In genomic region chr9:86434039-86434726, GRCh38 we compare ENCODE assay signal across 9 cellular contexts.
DNase-seq lines count a peak whose midpoint lies in the region; ATAC-seq, FAIRE-seq and TF ChIP-seq lines count a peak whose summit lies in the region.
"Had no signal": no experiment of that assay in that cellular context is flagged by ENCODE, and none has a peak within 500 bp of the region (broad histone marks: within the 10 kb centered on the region; RNA-seq: fewer than 3 reads in every experiment).

No MANE protein-coding gene starts in this region.

- peak; percentile 78 for FAIRE-seq in A549 (lab: Jason Lieb, UNC)

- H3K4me1 ChIP-seq in A549 = no peaks in the 10 kb centered on the region
- peaks cover 0 to 9% (median 2%) of the 10 kb centered on the region in 4 donors for H3K4me1 ChIP-seq in stomach

- H3K4me1 Mint-ChIP-seq in immature natural killer cell = no peaks in the 10 kb centered on the region
- H3K4me1 Mint-ChIP-seq: central memory CD8-positive, alpha-beta T cell had no signal

- 39% methylated on average over 9 of the region's 9 CpGs for WGBS in A549 (ENCODE audit: missing lambda C conversion rate)
- WGBS in stomach, 5 donors = 40 to 57% (median 54%) methylated on average over 9 of the region's 9 CpGs

- no peaks in the 10 kb centered on the region for H3K27me3 ChIP-seq in stomach

- H3K4me3 Mint-ChIP-seq in immature natural killer cell = no peak overlapping the region
- H3K4me3 Mint-ChIP-seq: central memory CD8-positive, alpha-beta T cell had no signal

- DNase-seq in A549 (ENCODE audit: low read depth in 1 of 2, low spot score in 1 of 2) (peak; percentile 47 to 57), NCI-H2196 treated with DMSO at 0.1 percent for 48 hours (lab: John Stamatoyannopoulos, UW; ENCODE audit: unreplicated experiment) (peak; percentile 39), astrocyte of the spinal cord (ENCODE audit: low read depth, low spot score) (peak; percentile 81), immature natural killer cell (peak; percentile 17 to 23 (median 17)), stomach (no peak), UCSD-AML1 (lab: John Stamatoyannopoulos, UW; ENCODE audit: unreplicated experiment) (no peak)

- no peaks in the 10 kb centered on the region for H3K36me3 Mint-ChIP-seq in immature natural killer cell

- in situ Hi-C loops in astrocyte of the spinal cord (cut with HindIII; ENCODE audit: low sequenced_read_pairs) = no loop called here

- TF ChIP-seq POLR2A in A549 (IDR thresholded peaks at IDR 0.05; ENCODE audit: low read length) (no peak), stomach (IDR thresholded peaks at IDR 0.05) (no peak)

- no peak overlapping the region for H3K27ac Mint-ChIP-seq in immature natural killer cell

- no peak overlapping the region for H3K27ac ChIP-seq in A549
- peak overlapping the region in 1 of 5 donors; percentile 35 for H3K27ac ChIP-seq in stomach

- TF ChIP-seq EP300 in A549 (IDR thresholded peaks at IDR 0.05) (no peak), stomach (IDR thresholded peaks at IDR 0.05) (no peak)

- no peak overlapping the region for H3K4me2 ChIP-seq in A549

- TF ChIP-seq CTCF in A549 (IDR thresholded peaks at IDR 0.05) = peak; percentile 85
- TF ChIP-seq CTCF in GM12873 (IDR thresholded peaks at IDR 0.05; ENCODE audit: insufficient read depth, low read depth, low read length, missing control alignments) = peak; percentile 75
- peak; percentile 77 for TF ChIP-seq CTCF in astrocyte of the spinal cord (IDR thresholded peaks at IDR 0.05; ENCODE audit: low read depth, low read length)
- peak in 5 of 7 experiments; percentile 59 to 77 (median 71) for TF ChIP-seq CTCF in stomach (IDR thresholded peaks at IDR 0.05)

- intact Hi-C loops in stomach (cut with DNase I; ENCODE audit: low total_unique reads) = loop anchor here (5.0 kb wide), 1 partner anchor 888 kb away; no protein-coding TSS in a partner anchor

- H3K9me3 ChIP-seq in A549 (peaks cover 11% of the 10 kb centered on the region; the same call in 1 of the 3 replicates), stomach (peaks cover 0 to 3% (median 0%) of the 10 kb centered on the region in 4 donors)

- peaks cover 0 to 2% (median 0%) of the 10 kb centered on the region in 6 donors for H3K9me3 Mint-ChIP-seq in immature natural killer cell

- POLR2A ChIA-PET in A549 (lab: Yijun Ruan, JAX) = no interaction called here

- H3K36me3 ChIP-seq in stomach = no peaks in the 10 kb centered on the region

- ATAC-seq in A549 (peak; percentile 74 to 83; a peak in 5 of 6 replicates), HG02571 (IDR thresholded peaks at IDR 0.05; ENCODE audit: unreplicated experiment) (no peak)

- peaks cover 6 to 25% (median 8%) of the 10 kb centered on the region in 3 donors for H3K27me3 Mint-ChIP-seq in immature natural killer cell (ENCODE audit: low read depth in 3 of 3)

- H3K4me3 ChIP-seq in A549 (no peak overlapping the region), astrocyte of the spinal cord (ENCODE audit: low read depth, low read length) (peak overlapping the region; percentile 8), stomach (peak overlapping the region in 1 of 4 donors; percentile 5)

- TF ChIP-seq RAD21 in A549 (conservative IDR thresholded peaks at IDR 0.05 in 1 of 2, IDR thresholded peaks at IDR 0.05 in 1 of 2) = peak; percentile 81 to 86

- CTCF ChIA-PET in A549 (lab: Yijun Ruan, JAX) = interaction anchor here (0.6 to 4.3 kb wide), 51 partner anchors 9 to 1381 kb away, joined by 3 to 58 read pairs (median 4); partner anchors contain the start of gene DAPK1

TF ChIP-seq in A549, 52 proteins besides CTCF, POLR2A, EP300 and RAD21:
- no peak for TF ChIP-seq EHF (CRISPR knock-in tag; IDR thresholded peaks at IDR 0.05)
- TF ChIP-seq SMC3 (IDR thresholded peaks at IDR 0.05) = peak; percentile 70
- TF ChIP-seq, protein P1, sequence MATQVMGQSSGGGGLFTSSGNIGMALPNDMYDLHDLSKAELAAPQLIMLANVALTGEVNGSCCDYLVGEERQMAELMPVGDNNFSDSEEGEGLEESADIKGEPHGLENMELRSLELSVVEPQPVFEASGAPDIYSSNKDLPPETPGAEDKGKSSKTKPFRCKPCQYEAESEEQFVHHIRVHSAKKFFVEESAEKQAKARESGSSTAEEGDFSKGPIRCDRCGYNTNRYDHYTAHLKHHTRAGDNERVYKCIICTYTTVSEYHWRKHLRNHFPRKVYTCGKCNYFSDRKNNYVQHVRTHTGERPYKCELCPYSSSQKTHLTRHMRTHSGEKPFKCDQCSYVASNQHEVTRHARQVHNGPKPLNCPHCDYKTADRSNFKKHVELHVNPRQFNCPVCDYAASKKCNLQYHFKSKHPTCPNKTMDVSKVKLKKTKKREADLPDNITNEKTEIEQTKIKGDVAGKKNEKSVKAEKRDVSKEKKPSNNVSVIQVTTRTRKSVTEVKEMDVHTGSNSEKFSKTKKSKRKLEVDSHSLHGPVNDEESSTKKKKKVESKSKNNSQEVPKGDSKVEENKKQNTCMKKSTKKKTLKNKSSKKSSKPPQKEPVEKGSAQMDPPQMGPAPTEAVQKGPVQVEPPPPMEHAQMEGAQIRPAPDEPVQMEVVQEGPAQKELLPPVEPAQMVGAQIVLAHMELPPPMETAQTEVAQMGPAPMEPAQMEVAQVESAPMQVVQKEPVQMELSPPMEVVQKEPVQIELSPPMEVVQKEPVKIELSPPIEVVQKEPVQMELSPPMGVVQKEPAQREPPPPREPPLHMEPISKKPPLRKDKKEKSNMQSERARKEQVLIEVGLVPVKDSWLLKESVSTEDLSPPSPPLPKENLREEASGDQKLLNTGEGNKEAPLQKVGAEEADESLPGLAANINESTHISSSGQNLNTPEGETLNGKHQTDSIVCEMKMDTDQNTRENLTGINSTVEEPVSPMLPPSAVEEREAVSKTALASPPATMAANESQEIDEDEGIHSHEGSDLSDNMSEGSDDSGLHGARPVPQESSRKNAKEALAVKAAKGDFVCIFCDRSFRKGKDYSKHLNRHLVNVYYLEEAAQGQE (IDR thresholded peaks at IDR 0.05) = no peak

Comparison
In these comparisons a context has a peak if more than half of its experiments do, and no peak if none do; other contexts are left out.
1. DNase-seq: peak in A549 (2 of 2), NCI-H2196 treated with DMSO at 0.1 percent for 48 hours (single experiment), astrocyte of the spinal cord (single experiment) and immature natural killer cell (3 of 3); none in stomach (single experiment) and UCSD-AML1 (single experiment).
2. Peak in every context shown above with its lines, with median percentiles within 50 percentile points of each other: CTCF ChIP-seq.